ENCODE assay signal across 8 cellular contexts in the genomic region with DNA sequence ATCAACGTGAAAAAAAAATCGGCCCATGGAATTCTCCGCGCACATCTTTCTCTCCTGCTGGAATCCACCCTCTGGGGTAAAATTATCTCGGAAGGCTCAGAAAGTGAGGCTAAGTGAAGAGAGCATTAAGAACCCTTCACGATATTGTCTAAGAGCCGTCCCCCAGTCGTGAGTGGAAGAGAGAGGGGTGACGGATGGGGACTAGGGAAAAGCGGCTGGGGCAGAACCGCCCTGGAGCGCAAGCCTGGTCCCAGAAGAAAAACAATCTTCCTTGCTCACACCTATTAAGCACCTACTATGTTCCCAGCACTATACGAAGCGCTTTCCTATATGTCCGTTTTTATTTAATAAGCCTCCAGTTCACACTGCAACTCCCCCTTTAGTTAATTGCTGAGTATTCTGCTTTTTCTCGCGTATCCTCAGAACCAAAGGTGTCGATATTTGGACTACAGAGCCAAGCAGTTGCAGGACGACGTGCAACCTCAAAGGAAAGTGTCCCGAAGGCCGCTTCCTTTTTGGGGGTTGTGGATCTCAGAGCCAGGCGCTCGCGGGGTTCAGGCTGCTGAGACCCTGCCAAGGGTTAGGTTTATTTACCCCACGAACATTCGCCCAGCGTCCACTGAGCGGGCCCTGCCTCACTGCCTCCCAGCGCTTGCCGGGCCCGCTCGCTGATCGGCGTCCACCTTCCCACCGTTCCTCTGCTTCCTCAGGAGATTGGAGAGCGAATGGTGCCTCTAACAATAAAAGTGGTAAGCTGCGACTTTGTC. TPM values are rescaled to one million over a fixed set of nuclear protein-coding genes. Genes with fewer than 3 reads are reported as not detected.
A peak's percentile ranks its signal among the peaks of the same experiment; 100 is the strongest.
DNase-seq lines count a peak whose midpoint lies in the region; ATAC-seq and TF ChIP-seq lines count a peak whose summit lies in the region.

No MANE protein-coding gene starts in this region.

- ATAC-seq in GM19324 (IDR thresholded peaks at IDR 0.05; ENCODE audit: low FRiP score, unreplicated experiment) (no peak), HG02981 (IDR thresholded peaks at IDR 0.05; ENCODE audit: unreplicated experiment) (no peak), HG02885 (IDR thresholded peaks at IDR 0.05; ENCODE audit: poor library complexity, unreplicated experiment) (no peak)

- peak overlapping the region; percentile 38 for H3K4me3 ChIP-seq in colonic mucosa

- H3K4me3 Mint-ChIP-seq in mesothelial cell of epicardium = peak overlapping the region; percentile 69

- H3K4me1 Mint-ChIP-seq in mesothelial cell of epicardium = peaks cover 22% of the 10 kb centered on the region

- TF ChIP-seq CTCF in colonic mucosa (IDR thresholded peaks at IDR 0.05) (no peak), mesothelial cell of epicardium (IDR thresholded peaks at IDR 0.05; ENCODE audit: unreplicated experiment) (no peak)

- H3K27ac Mint-ChIP-seq in mesothelial cell of epicardium = no peak overlapping the region

- H3K9ac ChIP-seq in colonic mucosa (ENCODE audit: low read depth in 2 of 2, low read length in 2 of 2) = peak overlapping the region in 1 of 2 donors; percentile 12

- no peaks in the 10 kb centered on the region for H3K9me3 Mint-ChIP-seq in mesothelial cell of epicardium

- DNase-seq in stimulated activated CD4-positive, alpha-beta T cell treated with anti-CD3 and anti-CD28 coated beads, Interleukin-15, amount 100 ng/mL, for 24 hours = peak; percentile 30
- no peak for DNase-seq in stimulated activated CD4-positive, alpha-beta T cell treated with anti-CD3 and anti-CD28 coated beads, Interleukin-4, amount 100 ng/mL, for 1 hour
- DNase-seq in colonic mucosa (no peak), mesothelial cell of epicardium (ENCODE audit: low spot score in 2 of 2, unreplicated experiment in 2 of 2) (no peak), NCI-H1694 (lab: John Stamatoyannopoulos, UW) (no peak)

- H3K36me3 ChIP-seq in colonic mucosa = no peaks in the 10 kb centered on the region

- no peaks in the 10 kb centered on the region for H3K36me3 Mint-ChIP-seq in mesothelial cell of epicardium

- no peak overlapping the region for H3K27ac ChIP-seq in colonic mucosa

- intact Hi-C loops in colonic mucosa (cut with DNase I) = no loop called here

- H3K27me3 Mint-ChIP-seq in mesothelial cell of epicardium (ENCODE audit: low read depth) = peaks cover 47% of the 10 kb centered on the region

- peaks cover 23% of the 10 kb centered on the region for H3K27me3 ChIP-seq in colonic mucosa

- H3K9me3 ChIP-seq in colonic mucosa = no peaks in the 10 kb centered on the region

- no peaks in the 10 kb centered on the region for H3K4me1 ChIP-seq in colonic mucosa

RNA-seq across cellular contexts. Expression of a gene that starts 0.9 kb away (rescaled TPM):
- total RNA-seq in colonic mucosa = under 1 TPM in 1 of 2 donors, not detected in 1; 0.32 TPM
- 0.34 to 0.76 TPM (median 0.69 TPM) in 3 replicates for total RNA-seq in mesothelial cell of epicardium

RNA-seq across cellular contexts. Expression of a gene that starts 22.2 kb away (rescaled TPM):
- 10 to 100 TPM; 32.4 to 55.5 TPM for total RNA-seq in colonic mucosa
- total RNA-seq in mesothelial cell of epicardium = 55.1 to 58.5 TPM (median 56.8 TPM) in 3 replicates

RNA-seq across cellular contexts. Expression of a gene that starts 23.1 kb away (rescaled TPM):
- total RNA-seq in colonic mucosa (10 to 100 TPM; 82.1 to 89.9 TPM), mesothelial cell of epicardium (35.2 to 39.1 TPM (median 38.5 TPM) in 3 replicates)
